Comparison of ENCODE assay signal across 1 cellular context in the genomic region with DNA sequence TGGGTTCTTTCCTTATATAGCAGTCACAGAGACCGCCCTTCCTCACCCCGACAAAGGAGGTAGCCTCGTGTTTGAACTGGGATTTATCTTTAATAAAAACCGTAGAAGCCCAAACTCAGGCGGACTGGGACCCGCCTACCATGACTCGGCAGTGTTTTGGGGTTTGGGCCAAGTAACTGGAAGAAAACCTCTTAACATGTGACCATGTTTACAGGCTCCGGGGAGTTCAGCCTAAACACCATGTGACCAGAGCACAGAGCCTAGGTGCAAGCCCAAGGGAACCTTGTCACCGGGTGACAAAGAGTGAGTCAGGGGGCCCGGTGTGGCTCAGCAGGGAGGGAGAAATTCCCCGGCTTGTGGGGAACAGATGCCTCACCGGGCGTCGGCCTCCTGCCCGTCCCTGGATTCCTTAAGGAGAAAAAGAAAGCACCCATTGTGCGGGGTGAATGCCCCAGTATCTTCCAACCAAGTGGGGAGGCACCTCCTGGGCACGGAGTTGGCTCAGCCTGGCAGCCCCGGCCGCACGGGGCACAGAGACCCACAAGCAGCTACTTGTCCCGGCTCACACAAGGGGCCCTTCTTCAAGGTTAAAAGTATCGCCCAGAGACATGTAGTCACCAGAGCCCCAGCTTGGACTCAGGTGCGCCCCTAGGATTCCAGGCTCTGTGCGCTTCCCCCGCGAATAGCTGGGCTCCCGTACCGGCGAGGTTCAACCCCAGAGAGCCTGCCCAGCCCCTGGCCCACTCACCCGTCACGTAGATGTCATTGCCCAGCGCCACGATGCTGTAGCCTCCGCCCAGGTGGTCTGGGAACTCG.
TF ChIP-seq lines count a peak whose summit lies in the region.

No MANE protein-coding gene starts in this region.

TF ChIP-seq in K562, 482 proteins besides CTCF, POLR2A, EP300 and RAD21 (continued from another document and continues in another):
- TF ChIP-seq, protein P1, sequence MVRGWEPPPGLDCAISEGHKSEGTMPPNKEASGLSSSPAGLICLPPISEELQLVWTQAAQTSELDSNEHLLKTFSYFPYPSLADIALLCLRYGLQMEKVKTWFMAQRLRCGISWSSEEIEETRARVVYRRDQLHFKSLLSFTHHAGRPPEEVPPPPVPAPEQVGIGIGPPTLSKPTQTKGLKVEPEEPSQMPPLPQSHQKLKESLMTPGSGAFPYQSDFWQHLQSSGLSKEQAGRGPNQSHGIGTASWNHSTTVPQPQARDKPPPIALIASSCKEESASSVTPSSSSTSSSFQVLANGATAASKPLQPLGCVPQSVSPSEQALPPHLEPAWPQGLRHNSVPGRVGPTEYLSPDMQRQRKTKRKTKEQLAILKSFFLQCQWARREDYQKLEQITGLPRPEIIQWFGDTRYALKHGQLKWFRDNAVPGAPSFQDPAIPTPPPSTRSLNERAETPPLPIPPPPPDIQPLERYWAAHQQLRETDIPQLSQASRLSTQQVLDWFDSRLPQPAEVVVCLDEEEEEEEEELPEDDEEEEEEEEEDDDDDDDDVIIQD (CRISPR knock-in tag; IDR thresholded peaks at IDR 0.05) = no peak
- TF ChIP-seq SMAD2 (IDR thresholded peaks at IDR 0.05; ENCODE audit: low read depth, low read length) (no peak), RERE (CRISPR knock-in tag; IDR thresholded peaks at IDR 0.05; ENCODE audit: borderline replicate concordance) (no peak), POLR2AphosphoS5 (IDR thresholded peaks at IDR 0.05; ENCODE audit: control insufficient read depth, insufficient read depth, low read depth, low read length) (no peak), CHD4 (IDR thresholded peaks at IDR 0.05; ENCODE audit: insufficient read depth, insufficient replicate concordance, low read depth, low read length, poor library complexity, severe bottlenecking) (no peak), KLF16 (IDR thresholded peaks at IDR 0.05) (no peak), GATAD2B (IDR thresholded peaks at IDR 0.05; ENCODE audit: borderline replicate concordance) (no peak), RBFOX2 (IDR thresholded peaks at IDR 0.05; ENCODE audit: low read depth, low read length) (peak; percentile 56), ATF4 (CRISPR knock-in tag; IDR thresholded peaks at IDR 0.05) (no peak), CREB3L1 (IDR thresholded peaks at IDR 0.05; ENCODE audit: borderline replicate concordance, low read depth) (no peak), CREM (IDR thresholded peaks at IDR 0.05; ENCODE audit: low read depth) (peak; percentile 86), RBM17 (IDR thresholded peaks at IDR 0.05; ENCODE audit: borderline replicate concordance, low read depth, low read length) (no peak), ZKSCAN3 (CRISPR knock-in tag; IDR thresholded peaks at IDR 0.05) (no peak), TCF7L2 (IDR thresholded peaks at IDR 0.05; ENCODE audit: low read depth, low read length) (no peak), CBX2 (IDR thresholded peaks at IDR 0.05; ENCODE audit: insufficient read depth, low read length, poor library complexity, severe bottlenecking) (no peak), HEY1 (CRISPR knock-in tag; IDR thresholded peaks at IDR 0.05; ENCODE audit: borderline replicate concordance) (no peak), ZNF77 (CRISPR knock-in tag; IDR thresholded peaks at IDR 0.05) (no peak), CHD2 (IDR thresholded peaks at IDR 0.05; ENCODE audit: low read depth, low read length) (no peak), CEBPB (tag; IDR thresholded peaks at IDR 0.05) (no peak), BRCA1 (IDR thresholded peaks at IDR 0.05) (no peak), BRCA1 (CRISPR knock-in tag; IDR thresholded peaks at IDR 0.05) (no peak), PHB (CRISPR knock-in tag; IDR thresholded peaks at IDR 0.05) (no peak; the same call in 1 of the 2 replicates), POLR2H (tag; IDR thresholded peaks at IDR 0.05; ENCODE audit: low read depth) (peak; percentile 62), DNMT1 (IDR thresholded peaks at IDR 0.05) (no peak), MAFF (IDR thresholded peaks at IDR 0.05; ENCODE audit: low read length) (peak; percentile 97), ZBTB40 (IDR thresholded peaks at IDR 0.05) (peak; percentile 15; the same call in 1 of the 2 replicates), ZBTB40 (CRISPR knock-in tag; IDR thresholded peaks at IDR 0.05) (no peak), PTRF (tag; IDR thresholded peaks at IDR 0.05) (no peak), TEAD2 (tag; IDR thresholded peaks at IDR 0.05) (no peak), RBBP5 (IDR thresholded peaks at IDR 0.05; ENCODE audit: borderline replicate concordance, insufficient read depth, low read length, poor library complexity, severe bottlenecking) (no peak), PHTF2 (CRISPR knock-in tag; IDR thresholded peaks at IDR 0.05) (no peak), CBFA2T3 (IDR thresholded peaks at IDR 0.05) (no peak), MYNN (IDR thresholded peaks at IDR 0.05) (no peak), MYNN (CRISPR knock-in tag; IDR thresholded peaks at IDR 0.05) (no peak), HNRNPUL1 (IDR thresholded peaks at IDR 0.05; ENCODE audit: low read length) (no peak)
- TF ChIP-seq, protein P2, sequence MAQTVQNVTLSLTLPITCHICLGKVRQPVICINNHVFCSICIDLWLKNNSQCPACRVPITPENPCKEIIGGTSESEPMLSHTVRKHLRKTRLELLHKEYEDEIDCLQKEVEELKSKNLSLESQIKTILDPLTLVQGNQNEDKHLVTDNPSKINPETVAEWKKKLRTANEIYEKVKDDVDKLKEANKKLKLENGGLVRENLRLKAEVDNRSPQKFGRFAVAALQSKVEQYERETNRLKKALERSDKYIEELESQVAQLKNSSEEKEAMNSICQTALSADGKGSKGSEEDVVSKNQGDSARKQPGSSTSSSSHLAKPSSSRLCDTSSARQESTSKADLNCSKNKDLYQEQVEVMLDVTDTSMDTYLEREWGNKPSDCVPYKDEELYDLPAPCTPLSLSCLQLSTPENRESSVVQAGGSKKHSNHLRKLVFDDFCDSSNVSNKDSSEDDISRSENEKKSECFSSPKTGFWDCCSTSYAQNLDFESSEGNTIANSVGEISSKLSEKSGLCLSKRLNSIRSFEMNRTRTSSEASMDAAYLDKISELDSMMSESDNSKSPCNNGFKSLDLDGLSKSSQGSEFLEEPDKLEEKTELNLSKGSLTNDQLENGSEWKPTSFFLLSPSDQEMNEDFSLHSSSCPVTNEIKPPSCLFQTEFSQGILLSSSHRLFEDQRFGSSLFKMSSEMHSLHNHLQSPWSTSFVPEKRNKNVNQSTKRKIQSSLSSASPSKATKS (CRISPR knock-in tag; IDR thresholded peaks at IDR 0.05) = no peak
- TF ChIP-seq, protein P3, sequence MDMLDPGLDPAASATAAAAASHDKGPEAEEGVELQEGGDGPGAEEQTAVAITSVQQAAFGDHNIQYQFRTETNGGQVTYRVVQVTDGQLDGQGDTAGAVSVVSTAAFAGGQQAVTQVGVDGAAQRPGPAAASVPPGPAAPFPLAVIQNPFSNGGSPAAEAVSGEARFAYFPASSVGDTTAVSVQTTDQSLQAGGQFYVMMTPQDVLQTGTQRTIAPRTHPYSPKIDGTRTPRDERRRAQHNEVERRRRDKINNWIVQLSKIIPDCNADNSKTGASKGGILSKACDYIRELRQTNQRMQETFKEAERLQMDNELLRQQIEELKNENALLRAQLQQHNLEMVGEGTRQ (CRISPR knock-in tag; IDR thresholded peaks at IDR 0.05) = peak; percentile 91
